Comparison of ENCODE assay signal across 1 cellular context in the genomic region with DNA sequence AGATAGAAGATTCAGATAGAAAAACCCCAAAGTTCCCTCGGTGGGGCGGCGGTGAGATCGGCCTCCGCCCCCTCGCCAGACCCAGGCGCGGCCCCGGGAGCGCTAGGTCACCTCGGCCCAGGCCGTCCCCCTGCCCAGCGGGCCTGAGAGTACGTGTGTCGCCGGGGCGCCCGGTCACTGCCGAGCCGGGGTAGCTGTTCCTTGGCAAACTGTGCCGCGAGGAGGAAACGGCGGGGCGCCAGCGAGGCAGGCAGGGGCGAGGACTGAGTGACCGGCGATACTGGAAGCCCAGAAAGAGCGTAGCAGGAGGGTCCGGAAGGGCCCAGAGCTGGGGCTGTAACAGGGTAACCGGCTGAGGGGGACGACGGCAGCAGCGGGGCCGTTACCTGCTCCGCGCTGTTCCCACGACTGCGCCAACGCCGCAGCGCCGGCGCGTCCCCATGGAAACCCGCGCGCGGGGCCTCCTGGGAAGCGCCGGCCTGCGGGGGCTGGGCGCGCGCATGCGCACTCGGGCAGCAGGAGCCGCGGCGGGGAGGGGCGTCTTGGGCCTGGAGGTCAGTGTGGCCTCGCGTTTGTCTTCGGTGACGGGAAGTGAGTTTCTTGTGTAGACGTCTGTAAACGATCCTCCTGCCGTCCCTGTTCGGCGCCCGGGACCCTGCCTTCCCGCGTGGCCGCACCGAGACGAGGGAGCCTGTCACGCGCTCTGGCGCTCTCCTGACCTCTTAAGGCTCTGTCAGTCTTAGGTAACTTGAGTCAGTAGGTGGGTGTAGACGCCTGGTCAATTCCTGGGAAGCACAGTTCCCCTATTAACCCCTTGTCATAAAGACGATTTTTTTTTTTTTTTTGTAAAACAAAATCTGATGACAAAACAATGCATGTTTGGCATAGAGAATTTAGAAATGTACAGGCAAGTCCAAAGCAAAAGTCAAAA.
TF ChIP-seq lines count a peak whose summit lies in the region.

A gene (minus strand): TSS at position 440 of the 931 bp plus-strand sequence. CDS start 17,285 bp downstream, outside the sequence.

TF ChIP-seq in K562, 482 proteins besides CTCF, POLR2A, EP300 and RAD21 (continued from another document and continues in another):
- TF ChIP-seq SPI1 (IDR thresholded peaks at IDR 0.05; ENCODE audit: borderline replicate concordance, low read depth, low read length), result peak; percentile 78; the same call in 1 of the 2 replicates
- no peak for TF ChIP-seq FOS (IDR thresholded peaks at IDR 0.05; ENCODE audit: extremely low read depth, insufficient read length)
- TF ChIP-seq RB1 (IDR thresholded peaks at IDR 0.05; ENCODE audit: low read depth), result peak; percentile 89
- TF ChIP-seq XRCC4 (IDR thresholded peaks at IDR 0.05; ENCODE audit: extremely low read depth, insufficient read depth, insufficient read length), result no peak
- TF ChIP-seq, protein P1, sequence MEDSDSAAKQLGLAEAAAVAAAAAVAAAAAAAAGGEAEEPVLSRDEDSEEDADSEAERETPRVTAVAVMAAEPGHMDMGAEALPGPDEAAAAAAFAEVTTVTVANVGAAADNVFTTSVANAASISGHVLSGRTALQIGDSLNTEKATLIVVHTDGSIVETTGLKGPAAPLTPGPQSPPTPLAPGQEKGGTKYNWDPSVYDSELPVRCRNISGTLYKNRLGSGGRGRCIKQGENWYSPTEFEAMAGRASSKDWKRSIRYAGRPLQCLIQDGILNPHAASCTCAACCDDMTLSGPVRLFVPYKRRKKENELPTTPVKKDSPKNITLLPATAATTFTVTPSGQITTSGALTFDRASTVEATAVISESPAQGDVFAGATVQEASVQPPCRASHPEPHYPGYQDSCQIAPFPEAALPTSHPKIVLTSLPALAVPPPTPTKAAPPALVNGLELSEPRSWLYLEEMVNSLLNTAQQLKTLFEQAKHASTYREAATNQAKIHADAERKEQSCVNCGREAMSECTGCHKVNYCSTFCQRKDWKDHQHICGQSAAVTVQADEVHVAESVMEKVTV (CRISPR knock-in tag; IDR thresholded peaks at IDR 0.05), result peak; percentile 51; the same call in 1 of the 2 replicates
- no peak for TF ChIP-seq PHB2 (IDR thresholded peaks at IDR 0.05; ENCODE audit: low read depth)
- TF ChIP-seq KAT2B (IDR thresholded peaks at IDR 0.05; ENCODE audit: low read depth, low read length), result no peak
- TF ChIP-seq, protein P2, sequence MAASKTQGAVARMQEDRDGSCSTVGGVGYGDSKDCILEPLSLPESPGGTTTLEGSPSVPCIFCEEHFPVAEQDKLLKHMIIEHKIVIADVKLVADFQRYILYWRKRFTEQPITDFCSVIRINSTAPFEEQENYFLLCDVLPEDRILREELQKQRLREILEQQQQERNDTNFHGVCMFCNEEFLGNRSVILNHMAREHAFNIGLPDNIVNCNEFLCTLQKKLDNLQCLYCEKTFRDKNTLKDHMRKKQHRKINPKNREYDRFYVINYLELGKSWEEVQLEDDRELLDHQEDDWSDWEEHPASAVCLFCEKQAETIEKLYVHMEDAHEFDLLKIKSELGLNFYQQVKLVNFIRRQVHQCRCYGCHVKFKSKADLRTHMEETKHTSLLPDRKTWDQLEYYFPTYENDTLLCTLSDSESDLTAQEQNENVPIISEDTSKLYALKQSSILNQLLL (CRISPR knock-in tag; IDR thresholded peaks at IDR 0.05; ENCODE audit: borderline replicate concordance), result no peak
- TF ChIP-seq ZKSCAN1 (IDR thresholded peaks at IDR 0.05; ENCODE audit: low read depth, low read length), result peak; percentile 64; the same call in 1 of the 2 replicates
- no peak for TF ChIP-seq IFI16 (CRISPR knock-in tag; IDR thresholded peaks at IDR 0.05)
- TF ChIP-seq ZNF436 (CRISPR knock-in tag; IDR thresholded peaks at IDR 0.05), result no peak
- peak; percentile 99 for TF ChIP-seq L3MBTL2 (IDR thresholded peaks at IDR 0.05)
- TF ChIP-seq, protein P3, sequence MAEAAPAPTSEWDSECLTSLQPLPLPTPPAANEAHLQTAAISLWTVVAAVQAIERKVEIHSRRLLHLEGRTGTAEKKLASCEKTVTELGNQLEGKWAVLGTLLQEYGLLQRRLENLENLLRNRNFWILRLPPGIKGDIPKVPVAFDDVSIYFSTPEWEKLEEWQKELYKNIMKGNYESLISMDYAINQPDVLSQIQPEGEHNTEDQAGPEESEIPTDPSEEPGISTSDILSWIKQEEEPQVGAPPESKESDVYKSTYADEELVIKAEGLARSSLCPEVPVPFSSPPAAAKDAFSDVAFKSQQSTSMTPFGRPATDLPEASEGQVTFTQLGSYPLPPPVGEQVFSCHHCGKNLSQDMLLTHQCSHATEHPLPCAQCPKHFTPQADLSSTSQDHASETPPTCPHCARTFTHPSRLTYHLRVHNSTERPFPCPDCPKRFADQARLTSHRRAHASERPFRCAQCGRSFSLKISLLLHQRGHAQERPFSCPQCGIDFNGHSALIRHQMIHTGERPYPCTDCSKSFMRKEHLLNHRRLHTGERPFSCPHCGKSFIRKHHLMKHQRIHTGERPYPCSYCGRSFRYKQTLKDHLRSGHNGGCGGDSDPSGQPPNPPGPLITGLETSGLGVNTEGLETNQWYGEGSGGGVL (CRISPR knock-in tag; IDR thresholded peaks at IDR 0.05), result no peak
- TF ChIP-seq SRSF3 (IDR thresholded peaks at IDR 0.05; ENCODE audit: insufficient read depth, low read length), result no peak
- no peak for TF ChIP-seq ERF (CRISPR knock-in tag; IDR thresholded peaks at IDR 0.05)
- TF ChIP-seq, protein P4, sequence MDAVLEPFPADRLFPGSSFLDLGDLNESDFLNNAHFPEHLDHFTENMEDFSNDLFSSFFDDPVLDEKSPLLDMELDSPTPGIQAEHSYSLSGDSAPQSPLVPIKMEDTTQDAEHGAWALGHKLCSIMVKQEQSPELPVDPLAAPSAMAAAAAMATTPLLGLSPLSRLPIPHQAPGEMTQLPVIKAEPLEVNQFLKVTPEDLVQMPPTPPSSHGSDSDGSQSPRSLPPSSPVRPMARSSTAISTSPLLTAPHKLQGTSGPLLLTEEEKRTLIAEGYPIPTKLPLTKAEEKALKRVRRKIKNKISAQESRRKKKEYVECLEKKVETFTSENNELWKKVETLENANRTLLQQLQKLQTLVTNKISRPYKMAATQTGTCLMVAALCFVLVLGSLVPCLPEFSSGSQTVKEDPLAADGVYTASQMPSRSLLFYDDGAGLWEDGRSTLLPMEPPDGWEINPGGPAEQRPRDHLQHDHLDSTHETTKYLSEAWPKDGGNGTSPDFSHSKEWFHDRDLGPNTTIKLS (IDR thresholded peaks at IDR 0.05; ENCODE audit: borderline replicate concordance, low read depth), result peak; percentile 83
- 0 out of 4 replicates have a peak, but pooled peaks of 1 of the 2 experiments have one; percentile 42 for TF ChIP-seq FOXA3 (CRISPR knock-in tag; conservative IDR thresholded peaks at IDR 0.05 in 1 of 2, IDR thresholded peaks at IDR 0.05 in 1 of 2)
- TF ChIP-seq, protein P5, sequence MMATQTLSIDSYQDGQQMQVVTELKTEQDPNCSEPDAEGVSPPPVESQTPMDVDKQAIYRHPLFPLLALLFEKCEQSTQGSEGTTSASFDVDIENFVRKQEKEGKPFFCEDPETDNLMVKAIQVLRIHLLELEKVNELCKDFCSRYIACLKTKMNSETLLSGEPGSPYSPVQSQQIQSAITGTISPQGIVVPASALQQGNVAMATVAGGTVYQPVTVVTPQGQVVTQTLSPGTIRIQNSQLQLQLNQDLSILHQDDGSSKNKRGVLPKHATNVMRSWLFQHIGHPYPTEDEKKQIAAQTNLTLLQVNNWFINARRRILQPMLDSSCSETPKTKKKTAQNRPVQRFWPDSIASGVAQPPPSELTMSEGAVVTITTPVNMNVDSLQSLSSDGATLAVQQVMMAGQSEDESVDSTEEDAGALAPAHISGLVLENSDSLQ (IDR thresholded peaks at IDR 0.05), result peak; percentile 90
- TF ChIP-seq BRD9 (IDR thresholded peaks at IDR 0.05; ENCODE audit: low read depth, partially characterized antibody), result peak; percentile 21
- no peak for TF ChIP-seq CBX1 (IDR thresholded peaks at IDR 0.05; ENCODE audit: low read depth)
- no peak for TF ChIP-seq ZC3H11A (IDR thresholded peaks at IDR 0.05; ENCODE audit: low read depth, low read length)
- TF ChIP-seq HDAC6 (IDR thresholded peaks at IDR 0.05; ENCODE audit: low read depth, low read length), result 0 out of 2 replicates have a peak, but pooled peaks have one; percentile 31
- TF ChIP-seq ZNF778 (CRISPR knock-in tag; IDR thresholded peaks at IDR 0.05), result no peak
- TF ChIP-seq HDAC8 (tag; IDR thresholded peaks at IDR 0.05), result peak; percentile 14
- no peak for TF ChIP-seq SMARCA5 (IDR thresholded peaks at IDR 0.05)
- TF ChIP-seq WHSC1 (IDR thresholded peaks at IDR 0.05; ENCODE audit: low read length), result no peak
- peak; percentile 81; the same call in 1 of the 2 replicates for TF ChIP-seq CTBP1 (IDR thresholded peaks at IDR 0.05; ENCODE audit: borderline replicate concordance)
- TF ChIP-seq, protein P6, sequence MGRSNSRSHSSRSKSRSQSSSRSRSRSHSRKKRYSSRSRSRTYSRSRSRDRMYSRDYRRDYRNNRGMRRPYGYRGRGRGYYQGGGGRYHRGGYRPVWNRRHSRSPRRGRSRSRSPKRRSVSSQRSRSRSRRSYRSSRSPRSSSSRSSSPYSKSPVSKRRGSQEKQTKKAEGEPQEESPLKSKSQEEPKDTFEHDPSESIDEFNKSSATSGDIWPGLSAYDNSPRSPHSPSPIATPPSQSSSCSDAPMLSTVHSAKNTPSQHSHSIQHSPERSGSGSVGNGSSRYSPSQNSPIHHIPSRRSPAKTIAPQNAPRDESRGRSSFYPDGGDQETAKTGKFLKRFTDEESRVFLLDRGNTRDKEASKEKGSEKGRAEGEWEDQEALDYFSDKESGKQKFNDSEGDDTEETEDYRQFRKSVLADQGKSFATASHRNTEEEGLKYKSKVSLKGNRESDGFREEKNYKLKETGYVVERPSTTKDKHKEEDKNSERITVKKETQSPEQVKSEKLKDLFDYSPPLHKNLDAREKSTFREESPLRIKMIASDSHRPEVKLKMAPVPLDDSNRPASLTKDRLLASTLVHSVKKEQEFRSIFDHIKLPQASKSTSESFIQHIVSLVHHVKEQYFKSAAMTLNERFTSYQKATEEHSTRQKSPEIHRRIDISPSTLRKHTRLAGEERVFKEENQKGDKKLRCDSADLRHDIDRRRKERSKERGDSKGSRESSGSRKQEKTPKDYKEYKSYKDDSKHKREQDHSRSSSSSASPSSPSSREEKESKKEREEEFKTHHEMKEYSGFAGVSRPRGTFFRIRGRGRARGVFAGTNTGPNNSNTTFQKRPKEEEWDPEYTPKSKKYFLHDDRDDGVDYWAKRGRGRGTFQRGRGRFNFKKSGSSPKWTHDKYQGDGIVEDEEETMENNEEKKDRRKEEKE (IDR thresholded peaks at IDR 0.05; ENCODE audit: borderline replicate concordance in 1 of 2, control insufficient read depth in 1 of 2, low read depth in 2 of 2, low read length in 1 of 2), result no peak
- peak; percentile 73; the same call in 1 of the 2 replicates for TF ChIP-seq ZKSCAN8 (CRISPR knock-in tag; IDR thresholded peaks at IDR 0.05)
- peak; percentile 92 for TF ChIP-seq FOXK1 (CRISPR knock-in tag; IDR thresholded peaks at IDR 0.05; ENCODE audit: borderline replicate concordance)
- TF ChIP-seq TBL1XR1 (IDR thresholded peaks at IDR 0.05; ENCODE audit: low read length in 2 of 2), result no peak; a peak in 1 of 4 replicates
- no peak for TF ChIP-seq NFE2L1 (tag; IDR thresholded peaks at IDR 0.05; ENCODE audit: borderline replicate concordance, low read depth)
- TF ChIP-seq MAFG (tag; conservative IDR thresholded peaks at IDR 0.05), result no peak
- TF ChIP-seq ZNF124 (CRISPR knock-in tag; IDR thresholded peaks at IDR 0.05), result no peak
- TF ChIP-seq HNRNPUL1 (IDR thresholded peaks at IDR 0.05; ENCODE audit: low read length), result no peak
- TF ChIP-seq ZNF311 (CRISPR knock-in tag; IDR thresholded peaks at IDR 0.05), result no peak
- peak; percentile 93; the same call in 1 of the 2 replicates for TF ChIP-seq MTA3 (IDR thresholded peaks at IDR 0.05; ENCODE audit: borderline replicate concordance)
- TF ChIP-seq KDM2B (CRISPR knock-in tag; IDR thresholded peaks at IDR 0.05), result peak; percentile 58; the same call in 1 of the 2 replicates
- no peak for TF ChIP-seq ZFP1 (CRISPR knock-in tag; IDR thresholded peaks at IDR 0.05)
- peak; percentile 58 for TF ChIP-seq CREM (IDR thresholded peaks at IDR 0.05; ENCODE audit: low read depth)
- TF ChIP-seq, protein P7, sequence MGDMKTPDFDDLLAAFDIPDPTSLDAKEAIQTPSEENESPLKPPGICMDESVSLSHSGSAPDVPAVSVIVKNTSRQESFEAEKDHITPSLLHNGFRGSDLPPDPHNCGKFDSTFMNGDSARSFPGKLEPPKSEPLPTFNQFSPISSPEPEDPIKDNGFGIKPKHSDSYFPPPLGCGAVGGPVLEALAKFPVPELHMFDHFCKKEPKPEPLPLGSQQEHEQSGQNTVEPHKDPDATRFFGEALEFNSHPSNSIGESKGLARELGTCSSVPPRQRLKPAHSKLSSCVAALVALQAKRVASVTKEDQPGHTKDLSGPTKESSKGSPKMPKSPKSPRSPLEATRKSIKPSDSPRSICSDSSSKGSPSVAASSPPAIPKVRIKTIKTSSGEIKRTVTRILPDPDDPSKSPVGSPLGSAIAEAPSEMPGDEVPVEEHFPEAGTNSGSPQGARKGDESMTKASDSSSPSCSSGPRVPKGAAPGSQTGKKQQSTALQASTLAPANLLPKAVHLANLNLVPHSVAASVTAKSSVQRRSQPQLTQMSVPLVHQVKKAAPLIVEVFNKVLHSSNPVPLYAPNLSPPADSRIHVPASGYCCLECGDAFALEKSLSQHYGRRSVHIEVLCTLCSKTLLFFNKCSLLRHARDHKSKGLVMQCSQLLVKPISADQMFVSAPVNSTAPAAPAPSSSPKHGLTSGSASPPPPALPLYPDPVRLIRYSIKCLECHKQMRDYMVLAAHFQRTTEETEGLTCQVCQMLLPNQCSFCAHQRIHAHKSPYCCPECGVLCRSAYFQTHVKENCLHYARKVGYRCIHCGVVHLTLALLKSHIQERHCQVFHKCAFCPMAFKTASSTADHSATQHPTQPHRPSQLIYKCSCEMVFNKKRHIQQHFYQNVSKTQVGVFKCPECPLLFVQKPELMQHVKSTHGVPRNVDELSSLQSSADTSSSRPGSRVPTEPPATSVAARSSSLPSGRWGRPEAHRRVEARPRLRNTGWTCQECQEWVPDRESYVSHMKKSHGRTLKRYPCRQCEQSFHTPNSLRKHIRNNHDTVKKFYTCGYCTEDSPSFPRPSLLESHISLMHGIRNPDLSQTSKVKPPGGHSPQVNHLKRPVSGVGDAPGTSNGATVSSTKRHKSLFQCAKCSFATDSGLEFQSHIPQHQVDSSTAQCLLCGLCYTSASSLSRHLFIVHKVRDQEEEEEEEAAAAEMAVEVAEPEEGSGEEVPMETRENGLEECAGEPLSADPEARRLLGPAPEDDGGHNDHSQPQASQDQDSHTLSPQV (IDR thresholded peaks at IDR 0.05), result peak; percentile 95
- no peak for TF ChIP-seq ZNF224 (CRISPR knock-in tag; IDR thresholded peaks at IDR 0.05)
- TF ChIP-seq ZNF184 (CRISPR knock-in tag; IDR thresholded peaks at IDR 0.05), result no peak
